9 cellular contexts compared by ENCODE assay signal in genomic region chr21:36070999-36071398, GRCh38. TPM values are rescaled to one million over a fixed set of nuclear protein-coding genes. Genes with fewer than 3 reads are reported as not detected.
A peak's percentile ranks its signal among the peaks of the same experiment; 100 is the strongest.
DNase-seq lines count a peak whose midpoint lies in the region; ATAC-seq and TF ChIP-seq lines count a peak whose summit lies in the region.
"Had no signal": no experiment of that assay in that cellular context is flagged by ENCODE, and none has a peak within 500 bp of the region (broad histone marks: within the 10 kb centered on the region; RNA-seq: fewer than 3 reads in every experiment).

No MANE protein-coding gene starts in this region.

- H3K4me1 ChIP-seq in HUES6 (ENCODE audit: control insufficient read depth, insufficient read depth, low read length) (peaks cover 8% of the 10 kb centered on the region; the same call in 1 of the 2 replicates), mucosa of stomach (ENCODE audit: control insufficient read depth, insufficient read depth, low read length) (peaks cover 25% of the 10 kb centered on the region)

- peaks cover 7% of the 10 kb centered on the region for H3K36me3 Mint-ChIP-seq in chondrocyte (ENCODE audit: low read depth)

- no peak for TF ChIP-seq CTCF in AG04449 (IDR thresholded peaks at IDR 0.05; ENCODE audit: insufficient read depth, low read length, missing control alignments)
- TF ChIP-seq CTCF in chondrocyte (IDR thresholded peaks at IDR 0.05): no peak

- H3K9ac ChIP-seq in HUES6 (ENCODE audit: low read length): no peak overlapping the region
- peak overlapping the region; percentile 69 for H3K9ac ChIP-seq in mucosa of stomach (ENCODE audit: low read length)

- DNase-seq in AG04449 (ENCODE audit: low read depth, low spot score): no peak
- no peak for DNase-seq in chondrocyte (ENCODE audit: low spot score)
- DNase-seq in DMS153 (lab: John Stamatoyannopoulos, UW): no peak
- no peak for DNase-seq in globus pallidus (ENCODE audit: low spot score)
- DNase-seq: activated gamma-delta T cell had no signal

- CTCF ChIA-PET in AG04449 (lab: Yijun Ruan, JAX): interaction anchor here (1.2 to 2.6 kb wide), 3 partner anchors 10 to 53 kb away, joined by 3 to 11 read pairs (median 4); no protein-coding TSS in a partner anchor

- H3K9me3 ChIP-seq in HUES6 (ENCODE audit: control insufficient read depth, insufficient read depth, low read depth, low read length): peaks cover 18% of the 10 kb centered on the region
- no peaks in the 10 kb centered on the region for H3K9me3 ChIP-seq in mucosa of stomach (ENCODE audit: control insufficient read depth, low read length)

- H3K27me3 ChIP-seq in HUES6 (ENCODE audit: control insufficient read depth, insufficient read depth, low read length): no peaks in the 10 kb centered on the region
- H3K27me3 ChIP-seq in mucosa of stomach (ENCODE audit: control insufficient read depth, insufficient read depth, low read length): no peaks in the 10 kb centered on the region

- peak overlapping the region; percentile 97 for H3K4me3 ChIP-seq in AG04449 (ENCODE audit: low read depth, low read length)
- 0 out of 2 replicates have a peak overlapping the region, but pooled peaks have one; percentile 35 for H3K4me3 ChIP-seq in HUES6 (ENCODE audit: low read depth, low read length)
- H3K4me3 ChIP-seq in mucosa of stomach (ENCODE audit: low read length): peak overlapping the region; percentile 89

- H3K27ac ChIP-seq in HUES6 (ENCODE audit: low read depth, low read length): no peak overlapping the region

- H3K36me3 ChIP-seq in HUES6 (ENCODE audit: control insufficient read depth, insufficient read depth, low read length) (peaks cover 28% of the 10 kb centered on the region), mucosa of stomach (ENCODE audit: control insufficient read depth, insufficient read depth, low read length) (no peaks in the 10 kb centered on the region)

- no peak overlapping the region for H3K27ac Mint-ChIP-seq in chondrocyte (ENCODE audit: unreplicated experiment)

- peaks cover 8% of the 10 kb centered on the region for H3K9me3 Mint-ChIP-seq in chondrocyte (ENCODE audit: low read depth)

- peaks cover 15% of the 10 kb centered on the region for H3K4me1 Mint-ChIP-seq in chondrocyte (ENCODE audit: low read depth)

- peaks cover 2% of the 10 kb centered on the region for H3K27me3 Mint-ChIP-seq in chondrocyte (ENCODE audit: low read depth)

- ATAC-seq in GM21723 (IDR thresholded peaks at IDR 0.05; ENCODE audit: unreplicated experiment): no peak
- ATAC-seq in GM18502 (IDR thresholded peaks at IDR 0.05; ENCODE audit: poor library complexity, unreplicated experiment): no peak

- POLR2A ChIA-PET in AG04449 (lab: Yijun Ruan, JAX): interaction anchor here (3.1 kb wide), 1 partner anchor 11 kb away, joined by 28 read pairs; the partner anchor contains the start of gene SETD4

- H3K4me3 Mint-ChIP-seq in chondrocyte (ENCODE audit: unreplicated experiment): peak overlapping the region; percentile 75

RNA-seq across cellular contexts. Expression of gene CBR1, which starts 1.2 kb away (rescaled TPM):
- 17.6 to 23.6 TPM (median 19.7 TPM) in 3 replicates for total RNA-seq in chondrocyte

RNA-seq across cellular contexts. Expression of gene SETD4, which starts 10.7 kb away (rescaled TPM):
- total RNA-seq in chondrocyte: 10.9 to 14.4 TPM (median 11.9 TPM) in 3 replicates

Comparison
In these comparisons a context has a peak if more than half of its experiments do, and no peak if none do; other contexts are left out.
1. H3K4me3 ChIP-seq: peak in every context shown above with its lines; median percentile 97 in AG04449; 89 in mucosa of stomach; 35 in HUES6.